ENCODE assay signal across 16 cellular contexts in genomic region chr3:55604414-55604813, GRCh38.
"Had no signal": no experiment of that assay in that cellular context is flagged by ENCODE, and none has a peak within 500 bp of the region (broad histone marks: within the 10 kb centered on the region; RNA-seq: fewer than 3 reads in every experiment).

No MANE protein-coding gene starts in this region.

- ATAC-seq: heart left ventricle had no signal

- H2AFZ ChIP-seq: parathyroid adenoma had no signal

- H3K27me3 Mint-ChIP-seq: activated CD4-positive, alpha-beta memory T cell treated with anti-CD3 and anti-CD28 coated beads, Interleukin-2, amount 10 ng/mL, durations not matched to agents 7 days and 5 days; activated naive CD8-positive, alpha-beta T cell had no signal

- H3K36me3 ChIP-seq: brain microvascular endothelial cell, heart left ventricle, left ventricle myocardium inferior had no signal

- H3K4me3 ChIP-seq: dorsolateral prefrontal cortex, heart left ventricle, left ventricle myocardium inferior had no signal

- H3K36me3 Mint-ChIP-seq: activated naive CD8-positive, alpha-beta T cell had no signal

- H3K9ac ChIP-seq: parathyroid adenoma had no signal

- DNase-seq: activated CD4-positive, alpha-beta memory T cell treated with anti-CD3 and anti-CD28 coated beads, Interleukin-2, amount 10 ng/mL, durations not matched to agents 7 days and 5 days; activated gamma-delta T cell; activated T-cell treated with anti-CD3 and anti-CD28 coated beads, Interleukin-2, amount 50 U/mL, for 48 hours; amygdala; brain microvascular endothelial cell; dorsolateral prefrontal cortex; foreskin melanocyte; heart left ventricle; left ventricle myocardium inferior; stimulated activated CD4-positive, alpha-beta T cell treated with anti-CD3 and anti-CD28 coated beads, Interleukin-2, amount 100 ng/mL, for 48 hours; stimulated activated naive CD4-positive, alpha-beta T cell treated with Interleukin-2 at 50 U/mL for 16 hours; trophoblast cell had no signal

- H3K9me3 ChIP-seq: heart left ventricle, left ventricle myocardium inferior had no signal

- H3K4me3 Mint-ChIP-seq: activated CD4-positive, alpha-beta memory T cell treated with anti-CD3 and anti-CD28 coated beads, Interleukin-2, amount 10 ng/mL, durations not matched to agents 7 days and 5 days; activated naive CD8-positive, alpha-beta T cell had no signal

- H3K9me3 Mint-ChIP-seq: activated CD4-positive, alpha-beta memory T cell treated with anti-CD3 and anti-CD28 coated beads, Interleukin-2, amount 10 ng/mL, durations not matched to agents 7 days and 5 days had no signal

- H3K79me2 ChIP-seq: parathyroid adenoma had no signal

- H3K27me3 ChIP-seq: brain microvascular endothelial cell, dorsolateral prefrontal cortex had no signal

- H3K4me1 ChIP-seq: heart left ventricle, left ventricle myocardium inferior, parathyroid adenoma had no signal

- H3K27ac Mint-ChIP-seq: activated CD4-positive, alpha-beta memory T cell treated with anti-CD3 and anti-CD28 coated beads, Interleukin-2, amount 10 ng/mL, durations not matched to agents 7 days and 5 days; activated naive CD8-positive, alpha-beta T cell had no signal

- H3K4me1 Mint-ChIP-seq: activated CD4-positive, alpha-beta memory T cell treated with anti-CD3 and anti-CD28 coated beads, Interleukin-2, amount 10 ng/mL, durations not matched to agents 7 days and 5 days had no signal

- FAIRE-seq: endometrium, islet of Langerhans had no signal

- H3K27ac ChIP-seq: brain microvascular endothelial cell, dorsolateral prefrontal cortex, heart left ventricle, left ventricle myocardium inferior, parathyroid adenoma had no signal
